ENCODE assay signal across 16 cellular contexts in genomic region chr1:174949061-174949460, GRCh38. TPM values are rescaled to one million over a fixed set of nuclear protein-coding genes. Genes with fewer than 3 reads are reported as not detected.
DNase-seq lines count a peak whose midpoint lies in the region; ATAC-seq and TF ChIP-seq lines count a peak whose summit lies in the region.
"Had no signal": no experiment of that assay in that cellular context is flagged by ENCODE, and none has a peak within 500 bp of the region (broad histone marks: within the 10 kb centered on the region; RNA-seq: fewer than 3 reads in every experiment).

No MANE protein-coding gene starts in this region.

- H3K4me1 Mint-ChIP-seq in CD8-positive, alpha-beta memory T cell = peaks cover 8 to 19% (median 19%) of the 10 kb centered on the region in 3 donors
- H3K4me1 Mint-ChIP-seq in memory B cell = peaks cover 14% of the 10 kb centered on the region
- H3K4me1 Mint-ChIP-seq in natural killer cell treated with Interleukin-12 subunit alpha and Interleukin-12 subunit beta and Interleukin-15 and Interleukin-18, amount 100 ng/mL, for 72 hours (ENCODE audit: low read depth in 2 of 2) = peaks cover 2 to 4% of the 10 kb centered on the region in 2 donors
- peaks cover 5% of the 10 kb centered on the region for H3K4me1 Mint-ChIP-seq in T-helper 2 cell treated with Interferon-gamma antibody and Interleukin-4, amounts not matched to agents 5 μg/mL and 100 μg/mL, for 36 hours (ENCODE audit: low read depth)

- H3K9me3 Mint-ChIP-seq in CD8-positive, alpha-beta memory T cell = no peaks in the 10 kb centered on the region
- H3K9me3 Mint-ChIP-seq in memory B cell = no peaks in the 10 kb centered on the region
- H3K9me3 Mint-ChIP-seq in natural killer cell treated with Interleukin-12 subunit alpha and Interleukin-12 subunit beta and Interleukin-15 and Interleukin-18, amount 100 ng/mL, for 72 hours = no peaks in the 10 kb centered on the region
- no peaks in the 10 kb centered on the region for H3K9me3 Mint-ChIP-seq in T-helper 2 cell treated with Interferon-gamma antibody and Interleukin-4, amounts not matched to agents 5 μg/mL and 100 μg/mL, for 36 hours
- H3K9me3 Mint-ChIP-seq: CD4-positive, CD25-positive, alpha-beta regulatory T cell; H9 had no signal

- POLR2A ChIA-PET in CD8-positive, alpha-beta memory T cell (lab: Charles Lee) = no interaction called here

- TF ChIP-seq CTCF in coronary artery (IDR thresholded peaks at IDR 0.05) = no peak

- CTCF ChIA-PET in CD8-positive, alpha-beta memory T cell (lab: Charles Lee) = no interaction called here

- no peaks in the 10 kb centered on the region for H3K4me1 ChIP-seq in CD8-positive, alpha-beta memory T cell (ENCODE audit: insufficient read depth, low read length)

- H3K36me3 ChIP-seq in CD8-positive, alpha-beta memory T cell (ENCODE audit: insufficient read depth, low read length) = no peaks in the 10 kb centered on the region
- H3K36me3 ChIP-seq: BE2C had no signal

- H3K36me3 Mint-ChIP-seq in CD8-positive, alpha-beta memory T cell = peaks cover 0 to 5% (median 0%) of the 10 kb centered on the region in 3 donors
- H3K36me3 Mint-ChIP-seq in memory B cell = peaks cover 4% of the 10 kb centered on the region
- H3K36me3 Mint-ChIP-seq in natural killer cell treated with Interleukin-12 subunit alpha and Interleukin-12 subunit beta and Interleukin-15 and Interleukin-18, amount 100 ng/mL, for 72 hours = no peaks in the 10 kb centered on the region
- no peaks in the 10 kb centered on the region for H3K36me3 Mint-ChIP-seq in T-helper 2 cell treated with Interferon-gamma antibody and Interleukin-4, amounts not matched to agents 5 μg/mL and 100 μg/mL, for 36 hours (ENCODE audit: low read depth)

- no peak for ATAC-seq in memory B cell (ENCODE audit: low read depth)
- no peak for ATAC-seq in natural killer cell treated with Interleukin-12 subunit alpha and Interleukin-12 subunit beta and Interleukin-15 and Interleukin-18, amount 100 ng/mL, for 72 hours
- ATAC-seq: GM12878 had no signal

- H3K27ac Mint-ChIP-seq in CD8-positive, alpha-beta memory T cell = peak overlapping the region in 5 of 8 donors; percentile 1 to 86 (median 24)
- H3K27ac Mint-ChIP-seq in memory B cell = peak overlapping the region; percentile 26
- H3K27ac Mint-ChIP-seq in natural killer cell treated with Interleukin-12 subunit alpha and Interleukin-12 subunit beta and Interleukin-15 and Interleukin-18, amount 100 ng/mL, for 72 hours = no peak overlapping the region
- H3K27ac Mint-ChIP-seq in T-helper 2 cell treated with Interferon-gamma antibody and Interleukin-4, amounts not matched to agents 5 μg/mL and 100 μg/mL, for 36 hours = no peak overlapping the region

- no peak overlapping the region for H3K4me3 Mint-ChIP-seq in CD8-positive, alpha-beta memory T cell
- no peak overlapping the region for H3K4me3 Mint-ChIP-seq in memory B cell
- H3K4me3 Mint-ChIP-seq in natural killer cell treated with Interleukin-12 subunit alpha and Interleukin-12 subunit beta and Interleukin-15 and Interleukin-18, amount 100 ng/mL, for 72 hours = no peak overlapping the region
- H3K4me3 Mint-ChIP-seq in T-helper 2 cell treated with Interferon-gamma antibody and Interleukin-4, amounts not matched to agents 5 μg/mL and 100 μg/mL, for 36 hours = no peak overlapping the region
- H3K4me3 Mint-ChIP-seq: CD4-positive, CD25-positive, alpha-beta regulatory T cell; H9 had no signal

- H3K27ac ChIP-seq in CD8-positive, alpha-beta memory T cell (ENCODE audit: low read depth, low read length) = no peak overlapping the region
- no peak overlapping the region for H3K27ac ChIP-seq in coronary artery

- no peak overlapping the region for H3K4me3 ChIP-seq in CD8-positive, alpha-beta memory T cell (ENCODE audit: low read length)
- H3K4me3 ChIP-seq in coronary artery = no peak overlapping the region
- H3K4me3 ChIP-seq: GM12878 had no signal

- no peaks in the 10 kb centered on the region for H3K9me3 ChIP-seq in CD8-positive, alpha-beta memory T cell (ENCODE audit: low read length)
- H3K9me3 ChIP-seq: BE2C had no signal

- H3K27me3 Mint-ChIP-seq in CD8-positive, alpha-beta memory T cell = no peaks in the 10 kb centered on the region
- H3K27me3 Mint-ChIP-seq in memory B cell = no peaks in the 10 kb centered on the region
- no peaks in the 10 kb centered on the region for H3K27me3 Mint-ChIP-seq in natural killer cell treated with Interleukin-12 subunit alpha and Interleukin-12 subunit beta and Interleukin-15 and Interleukin-18, amount 100 ng/mL, for 72 hours
- H3K27me3 Mint-ChIP-seq in T-helper 2 cell treated with Interferon-gamma antibody and Interleukin-4, amounts not matched to agents 5 μg/mL and 100 μg/mL, for 36 hours (ENCODE audit: low read depth) = no peaks in the 10 kb centered on the region
- H3K27me3 Mint-ChIP-seq: CD4-positive, CD25-positive, alpha-beta regulatory T cell had no signal

- no peak for DNase-seq in CD8-positive, alpha-beta memory T cell
- DNase-seq in dermis blood vessel endothelial cell = peak; percentile 41
- DNase-seq in memory B cell (ENCODE audit: low spot score in 2 of 2) = no peak
- DNase-seq in coronary artery (ENCODE audit: low spot score) = no peak
- DNase-seq in natural killer cell treated with Interleukin-12 subunit alpha and Interleukin-12 subunit beta and Interleukin-15 and Interleukin-18, amount 100 ng/mL, for 72 hours (ENCODE audit: low spot score) = no peak
- no peak for DNase-seq in T-helper 2 cell treated with Interferon-gamma antibody and Interleukin-4, amounts not matched to agents 5 μg/mL and 100 μg/mL, for 36 hours (ENCODE audit: low spot score)
- DNase-seq: BE2C; C1 segment of cervical spinal cord; Calu3; CD4-positive, CD25-positive, alpha-beta regulatory T cell; DMS 273 treated with DMSO at 0.1 percent for 48 hours; DMS53; DND-41; EL; H9 had no signal

- no peaks in the 10 kb centered on the region for H3K27me3 ChIP-seq in CD8-positive, alpha-beta memory T cell (ENCODE audit: insufficient read depth, low read length, poor library complexity, severe bottlenecking)
- H3K27me3 ChIP-seq: BE2C had no signal

RNA-seq across cellular contexts. Expression of gene CACYBP, which starts 50.7 kb away (rescaled TPM):
- total RNA-seq in CD8-positive, alpha-beta memory T cell = 100 to 1,000 TPM; 345 to 372 TPM
- 166 TPM for polyA plus RNA-seq in CD8-positive, alpha-beta memory T cell
- total RNA-seq in dermis blood vessel endothelial cell = 266 and 537 TPM in 2 replicates
- total RNA-seq in natural killer cell treated with Interleukin-12 subunit alpha and Interleukin-12 subunit beta and Interleukin-15 and Interleukin-18, amount 100 ng/mL, for 72 hours = 100 to 1,000 TPM; 199 to 288 TPM

Comparison
In these comparisons a context has a peak if more than half of its experiments do, and no peak if none do; other contexts are left out.
1. H3K27ac Mint-ChIP-seq: peak in CD8-positive, alpha-beta memory T cell (5 of 8) and memory B cell (single experiment); none in natural killer cell treated with Interleukin-12 subunit alpha and Interleukin-12 subunit beta and Interleukin-15 and Interleukin-18, amount 100 ng/mL, for 72 hours (0 of 2) and T-helper 2 cell treated with Interferon-gamma antibody and Interleukin-4, amounts not matched to agents 5 μg/mL and 100 μg/mL, for 36 hours (single experiment).